In the genomic region with DNA sequence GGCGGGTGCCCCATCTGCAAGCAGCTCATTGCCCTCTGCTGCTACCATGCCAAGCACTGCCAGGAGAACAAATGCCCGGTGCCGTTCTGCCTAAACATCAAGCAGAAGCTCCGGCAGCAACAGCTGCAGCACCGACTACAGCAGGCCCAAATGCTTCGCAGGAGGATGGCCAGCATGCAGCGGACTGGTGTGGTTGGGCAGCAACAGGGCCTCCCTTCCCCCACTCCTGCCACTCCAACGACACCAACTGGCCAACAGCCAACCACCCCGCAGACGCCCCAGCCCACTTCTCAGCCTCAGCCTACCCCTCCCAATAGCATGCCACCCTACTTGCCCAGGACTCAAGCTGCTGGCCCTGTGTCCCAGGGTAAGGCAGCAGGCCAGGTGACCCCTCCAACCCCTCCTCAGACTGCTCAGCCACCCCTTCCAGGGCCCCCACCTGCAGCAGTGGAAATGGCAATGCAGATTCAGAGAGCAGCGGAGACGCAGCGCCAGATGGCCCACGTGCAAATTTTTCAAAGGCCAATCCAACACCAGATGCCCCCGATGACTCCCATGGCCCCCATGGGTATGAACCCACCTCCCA, we compare ENCODE assay signal across 17 cellular contexts.
"Had no signal": no experiment of that assay in that cellular context is flagged by ENCODE, and none has a peak within 500 bp of the region (broad histone marks: within the 10 kb centered on the region; RNA-seq: fewer than 3 reads in every experiment).

No MANE protein-coding gene starts in this region.

- H3K4me1 Mint-ChIP-seq: endodermal cell had no signal

- H3K27me3 ChIP-seq: adrenal gland, SJCRH30, spleen had no signal

- H3K4me1 ChIP-seq: adrenal gland, parathyroid adenoma had no signal

- H3K27ac ChIP-seq: adrenal gland, parathyroid adenoma, SJCRH30, spleen had no signal

- ATAC-seq: activated CD8-positive, alpha-beta T cell treated with anti-CD3 and anti-CD28 coated beads for 36 hours; stimulated activated memory B cell treated with anti-CD40 and anti-IgM and Interleukin-4, amounts not matched to agents 10 μg/mL and 1 μg/mL and 100 μg/mL, for 72 hours had no signal

- H3K27ac Mint-ChIP-seq: stimulated activated memory B cell treated with anti-CD40 and anti-IgM and Interleukin-4, amounts not matched to agents 10 μg/mL and 1 μg/mL and 100 μg/mL, for 72 hours had no signal

- DNase-seq: activated CD8-positive, alpha-beta T cell treated with anti-CD3 and anti-CD28 coated beads for 36 hours; activated naive CD4-positive, alpha-beta T cell treated with anti-CD3 and anti-CD28 coated beads, Interleukin-2, amount 50 U/mL, for 16 hours; activated T-cell treated with anti-CD3 and anti-CD28 coated beads for 4 hours; adrenal gland; dermis blood vessel endothelial cell; endodermal cell; erythroblast; immature natural killer cell; SJCRH30; spleen; stimulated activated CD4-positive, alpha-beta T cell treated with anti-CD3 and anti-CD28 coated beads, Interleukin-1b, Interleukin-23, amount 100 ng/mL, for 48 hours; SW 1271 had no signal

- H3K27me3 Mint-ChIP-seq: activated CD8-positive, alpha-beta T cell treated with anti-CD3 and anti-CD28 coated beads for 36 hours; central memory CD8-positive, alpha-beta T cell; memory B cell; stimulated activated memory B cell treated with anti-CD40 and anti-IgM and Interleukin-4, amounts not matched to agents 10 μg/mL and 1 μg/mL and 100 μg/mL, for 72 hours; type B pancreatic cell had no signal

- H3K9me3 ChIP-seq: adrenal gland, SJCRH30, spleen had no signal

- H3K4me3 Mint-ChIP-seq: activated CD8-positive, alpha-beta T cell treated with anti-CD3 and anti-CD28 coated beads for 36 hours; endodermal cell; immature natural killer cell; memory B cell; stimulated activated memory B cell treated with anti-CD40 and anti-IgM and Interleukin-4, amounts not matched to agents 10 μg/mL and 1 μg/mL and 100 μg/mL, for 72 hours; type B pancreatic cell had no signal

- H3K9me3 Mint-ChIP-seq: activated CD8-positive, alpha-beta T cell treated with anti-CD3 and anti-CD28 coated beads for 36 hours; endodermal cell; immature natural killer cell had no signal

- H3K9ac ChIP-seq: parathyroid adenoma had no signal

- H2AFZ ChIP-seq: parathyroid adenoma had no signal

- H3K4me3 ChIP-seq: adrenal gland, SJCRH30, spleen had no signal
